8 cellular contexts compared by ENCODE assay signal in genomic region chr1:10474613-10475507, GRCh38. TPM values are rescaled to one million over a fixed set of nuclear protein-coding genes. Genes with fewer than 3 reads are reported as not detected.
DNase-seq lines count a peak whose midpoint lies in the region; ATAC-seq and TF ChIP-seq lines count a peak whose summit lies in the region.

Gene PEX14, plus strand, starts transcription at chr1:10474950. Its CDS starts 17 bp downstream, at chr1:10474967.

- no peaks in the 10 kb centered on the region for H3K9me3 Mint-ChIP-seq in neural progenitor cell

- peaks cover 55% of the 10 kb centered on the region for H3K4me1 ChIP-seq in DND-41 (ENCODE audit: insufficient read depth, low read length)
- peaks cover 19% of the 10 kb centered on the region for H3K4me1 ChIP-seq in neural progenitor cell
- peaks cover 23% of the 10 kb centered on the region for H3K4me1 ChIP-seq in stomach smooth muscle (ENCODE audit: control insufficient read depth, insufficient read depth, low read length)

- H3K27me3 ChIP-seq in DND-41 (ENCODE audit: insufficient read depth, low read length, poor library complexity) (no peaks in the 10 kb centered on the region), MG63 (no peaks in the 10 kb centered on the region), neural progenitor cell (no peaks in the 10 kb centered on the region), stomach smooth muscle (ENCODE audit: control insufficient read depth in 1 of 2, insufficient read depth in 2 of 2, low read length in 2 of 2) (no peaks in the 10 kb centered on the region)

- H3K79me2 ChIP-seq in DND-41 (ENCODE audit: insufficient read depth, low read length) (peaks cover 65% of the 10 kb centered on the region), neural progenitor cell (ENCODE audit: low read depth) (peaks cover 73% of the 10 kb centered on the region)

- H3K4me3 Mint-ChIP-seq in neural progenitor cell = peak within 1 kb of the TSS; percentile 99

- DNase-seq in DND-41 (peak; percentile 93), GOT3 (lab: John Stamatoyannopoulos, UW) (peak; percentile 61), MG63 (peak; percentile 93), SIG-M5 treated with dmso at 0.1 percent for 504 hours (lab: John Stamatoyannopoulos, UW; ENCODE audit: unreplicated experiment) (peak; percentile 86), activated gamma-delta T cell treated with Interleukin-2 at 50 U/mL for 16 hours (peak; percentile 79), foreskin melanocyte (peak; percentile 74), neural progenitor cell (ENCODE audit: low spot score) (peak; percentile 95)

- H3K27me3 Mint-ChIP-seq in neural progenitor cell (ENCODE audit: insufficient read depth, low read depth) = peaks cover 2% of the 10 kb centered on the region

- H3F3A ChIP-seq in neural progenitor cell (ENCODE audit: low read depth) = peaks cover 14% of the 10 kb centered on the region

- H3K9me3 ChIP-seq in DND-41 (ENCODE audit: insufficient read depth, low read length, severe bottlenecking) (no peaks in the 10 kb centered on the region), MG63 (no peaks in the 10 kb centered on the region), neural progenitor cell (ENCODE audit: low read depth) (no peaks in the 10 kb centered on the region), stomach smooth muscle (ENCODE audit: control insufficient read depth in 2 of 2, low read length in 2 of 2) (no peaks in the 10 kb centered on the region)

- H3K4me2 ChIP-seq in DND-41 (ENCODE audit: insufficient read depth, low read length) = peak within 1 kb of the TSS; percentile 90
- H3K4me2 ChIP-seq in neural progenitor cell = peak within 1 kb of the TSS; percentile 84

- H2AFZ ChIP-seq in DND-41 (ENCODE audit: low read depth, low read length) (peak within 1 kb of the TSS; percentile 83), neural progenitor cell (replicated peaks) (peak within 1 kb of the TSS; percentile 77)

- H3K27ac Mint-ChIP-seq in neural progenitor cell = peak within 1 kb of the TSS; percentile 86

- H3K9ac ChIP-seq in DND-41 (ENCODE audit: low read depth, low read length) (peak within 1 kb of the TSS; percentile 78), neural progenitor cell (peak within 1 kb of the TSS; percentile 75), stomach smooth muscle (ENCODE audit: low read length in 2 of 2) (peak within 1 kb of the TSS; percentile 78 to 79)

- peak within 1 kb of the TSS; percentile 83 for H3K27ac ChIP-seq in DND-41 (ENCODE audit: low read length)
- peak within 1 kb of the TSS; percentile 31 for H3K27ac ChIP-seq in neural progenitor cell
- no peak within 1 kb of the TSS for H3K27ac ChIP-seq in stomach smooth muscle (ENCODE audit: low read length)

- no peak for TF ChIP-seq CTCF in DND-41 (IDR thresholded peaks at IDR 0.05; ENCODE audit: borderline replicate concordance, extremely low read depth, low read length, poor library complexity, severe bottlenecking)
- no peak for TF ChIP-seq CTCF in neural progenitor cell (IDR thresholded peaks at IDR 0.05)

- H3K4me1 Mint-ChIP-seq in neural progenitor cell = peaks cover 34% of the 10 kb centered on the region

- peak; percentile 85 for ATAC-seq in DND-41 (ENCODE audit: insufficient read depth, low read depth)

- H3K4me3 ChIP-seq in DND-41 (ENCODE audit: low read depth in 1 of 2, low read length in 2 of 2) (peak within 1 kb of the TSS; percentile 88 to 97), MG63 (peak within 1 kb of the TSS; percentile 87), neural progenitor cell (peak within 1 kb of the TSS; percentile 92), stomach smooth muscle (ENCODE audit: low read length in 2 of 2) (peak within 1 kb of the TSS; percentile 82 to 95)

- H3K36me3 ChIP-seq in DND-41 (ENCODE audit: insufficient read depth, low read length) (peaks cover 3% of the 10 kb centered on the region), MG63 (peaks cover 3% of the 10 kb centered on the region; the same call in 1 of the 2 replicates), neural progenitor cell (no peaks in the 10 kb centered on the region), stomach smooth muscle (ENCODE audit: control insufficient read depth in 2 of 2, insufficient read depth in 2 of 2, low read length in 2 of 2) (no peaks in the 10 kb centered on the region)

- H3K36me3 Mint-ChIP-seq in neural progenitor cell = no peaks in the 10 kb centered on the region

- H4K20me1 ChIP-seq in DND-41 (ENCODE audit: insufficient read depth, low read length) (peaks cover 5% of the 10 kb centered on the region; the same call in 1 of the 2 replicates), neural progenitor cell (ENCODE audit: low read depth) (peaks cover 24% of the 10 kb centered on the region)

RNA-seq across cellular contexts. Expression of gene PEX14, which starts in this region (rescaled TPM):
- 15.4 and 21.5 TPM in 2 replicates for total RNA-seq in MG63 (2014; rRNA removed; shearing (Covaris generic); ENCODE audit: low replicate concordance)
- total RNA-seq in neural progenitor cell (ENCODE audit: low replicate concordance) = 9.3 and 21.3 TPM in 2 replicates
